ENCODE assay signal across 35 cellular contexts in genomic region chr3:160722331-160722730, GRCh38. TPM values are rescaled to one million over a fixed set of nuclear protein-coding genes. Genes with fewer than 3 reads are reported as not detected.
DNase-seq lines count a peak whose midpoint lies in the region; ATAC-seq, FAIRE-seq and TF ChIP-seq lines count a peak whose summit lies in the region.
"Had no signal": no experiment of that assay in that cellular context is flagged by ENCODE, and none has a peak within 500 bp of the region (broad histone marks: within the 10 kb centered on the region; RNA-seq: fewer than 3 reads in every experiment).

No MANE protein-coding gene starts in this region.

- H3K27ac ChIP-seq in HepG2 (ENCODE audit: extremely low read length, insufficient read depth, low read length) (no peak overlapping the region), right lobe of liver (no peak overlapping the region)
- H3K27ac ChIP-seq: 22Rv1; A549; BLaER1; BLaER1 treated with 17β-estradiol and CSF1 and Interleukin-3, amounts not matched to agents 10 nM and 100 nM; C4-2B had no signal

- 6% methylated on average over 2 of the region's 2 CpGs for WGBS in HepG2 (ENCODE audit: low lambda C conversion rate)
- WGBS in right lobe of liver (ENCODE audit: insufficient coverage, low coverage, low lambda C conversion rate, missing lambda C conversion rate): 56% methylated on average over 2 of the region's 2 CpGs

- intact Hi-C loops in HepG2 (cut with micrococcal nuclease; ENCODE audit: unreplicated experiment): no loop called here
- intact Hi-C loops in right lobe of liver (cut with DNase I): no loop called here

- H3K4me3 ChIP-seq in HepG2 (replicated peaks in 1 of 3; ENCODE audit: insufficient read depth in 1 of 3, low read depth in 2 of 3, low read length in 3 of 3) (no peak overlapping the region), right lobe of liver (no peak overlapping the region)
- H3K4me3 ChIP-seq: A549; BLaER1; BLaER1 treated with 17β-estradiol and CSF1 and Interleukin-3, amounts not matched to agents 10 nM and 100 nM had no signal

- H3K9ac ChIP-seq in HepG2 (ENCODE audit: insufficient read depth, low read depth, low read length): no peak overlapping the region
- H3K9ac ChIP-seq: BLaER1; BLaER1 treated with 17β-estradiol and CSF1 and Interleukin-3, amounts not matched to agents 10 nM and 100 nM had no signal

- CTCF ChIA-PET in HepG2 (lab: Yijun Ruan, JAX; ENCODE audit: low intra/inter-chr PET ratio, low total read pairs): no interaction called here
- CTCF ChIA-PET in HEK293T (lab: Yijun Ruan, JAX): no interaction called here

- no peak overlapping the region for H2AFZ ChIP-seq in HepG2 (ENCODE audit: low read length)

- in situ Hi-C loops in HepG2 (cut with HindIII; ENCODE audit: extremely low pct_ligation_motif_present, low pct_unique_long_range_greater_than_20kb): no loop called here

- POLR2A ChIA-PET in HepG2 (lab: Yijun Ruan, JAX): no interaction called here
- POLR2A ChIA-PET in HEK293T (lab: Yijun Ruan, JAX): no interaction called here

- H3K4me2 ChIP-seq in HepG2 (ENCODE audit: low read depth, low read length): no peak overlapping the region
- H3K4me2 ChIP-seq: A549; BLaER1; BLaER1 treated with 17β-estradiol and CSF1 and Interleukin-3, amounts not matched to agents 10 nM and 100 nM had no signal

- H3K79me2 ChIP-seq in HepG2 (ENCODE audit: insufficient read depth, low read length): no peaks in the 10 kb centered on the region

- H3K9me3 ChIP-seq in HepG2 (ENCODE audit: low read length) (no peaks in the 10 kb centered on the region), right lobe of liver (no peaks in the 10 kb centered on the region)
- H3K9me3 ChIP-seq: A549, BE2C, Caco-2 had no signal

- ATAC-seq in HepG2 (no peak), right lobe of liver (no peak)
- ATAC-seq: A549; CD8-positive, alpha-beta T cell had no signal

- TF ChIP-seq CTCF in HepG2 (CRISPR knock-in tag; IDR thresholded peaks at IDR 0.05) (no peak), right lobe of liver (IDR thresholded peaks at IDR 0.05) (no peak)

- H3K27me3 ChIP-seq in HepG2 (ENCODE audit: control insufficient read depth in 1 of 2, insufficient read depth in 2 of 2, low read length in 2 of 2) (0 out of 5 replicates have a peak, but pooled peaks cover 0 to 3% of the 10 kb centered on the region in 2 experiments), right lobe of liver (no peaks in the 10 kb centered on the region)
- H3K27me3 ChIP-seq: BE2C; BLaER1; BLaER1 treated with 17β-estradiol and CSF1 and Interleukin-3, amounts not matched to agents 10 nM and 100 nM had no signal

- H3K36me3 ChIP-seq in HepG2 (replicated peaks in 1 of 2; ENCODE audit: control insufficient read depth in 1 of 2, insufficient read depth in 2 of 2, low read length in 2 of 2): no peaks in the 10 kb centered on the region
- no peaks in the 10 kb centered on the region for H3K36me3 ChIP-seq in right lobe of liver
- H3K36me3 ChIP-seq: BE2C; BLaER1; BLaER1 treated with 17β-estradiol and CSF1 and Interleukin-3, amounts not matched to agents 10 nM and 100 nM had no signal

- no peaks in the 10 kb centered on the region for H3K4me1 ChIP-seq in HepG2 (ENCODE audit: insufficient read depth, low read length)
- no peaks in the 10 kb centered on the region for H3K4me1 ChIP-seq in right lobe of liver
- H3K4me1 ChIP-seq: A549; BE2C; BLaER1; BLaER1 treated with 17β-estradiol and CSF1 and Interleukin-3, amounts not matched to agents 10 nM and 100 nM; Caco-2 had no signal

- BruUV-seq in HepG2 (replicated peaks; lab: Mats Ljungman, UMichigan): no TSS peak

- TF ChIP-seq EP300 in HepG2 (IDR thresholded peaks at IDR 0.05; ENCODE audit: low read depth in 2 of 2, low read length in 2 of 2): no peak
- no peak for TF ChIP-seq EP300 in HepG2 (CRISPR knock-in tag; IDR thresholded peaks at IDR 0.05; ENCODE audit: borderline replicate concordance)

- no peaks in the 10 kb centered on the region for H4K20me1 ChIP-seq in HepG2 (ENCODE audit: insufficient read depth, low read length)
- H4K20me1 ChIP-seq: BLaER1; BLaER1 treated with 17β-estradiol and CSF1 and Interleukin-3, amounts not matched to agents 10 nM and 100 nM had no signal

- no peak for TF ChIP-seq RAD21 in HepG2 (CRISPR knock-in tag; IDR thresholded peaks at IDR 0.05)

- TF ChIP-seq POLR2A in HepG2 (IDR thresholded peaks at IDR 0.05; ENCODE audit: insufficient read depth in 1 of 2, low read depth in 2 of 2, low read length in 2 of 2) (no peak), right lobe of liver (IDR thresholded peaks at IDR 0.05) (no peak)

- DNase-seq in HepG2 (ENCODE audit: low spot score): no peak
- no peak for DNase-seq in right lobe of liver
- no peak for DNase-seq in HEK293T (ENCODE audit: extremely low spot score)
- no peak for DNase-seq in GDM1 (lab: John Stamatoyannopoulos, UW)
- DNase-seq: 8988T; ACHN; AML-193; BE2C; C1 segment of cervical spinal cord; Caco-2; Calu3; CD4-positive, alpha-beta memory T cell; CD4-positive, alpha-beta T cell; CD4-positive, CD25-positive, alpha-beta regulatory T cell; CD8-positive, alpha-beta memory T cell; CD8-positive, alpha-beta T cell; COR-L47; DMS 273 treated with DMSO at 0.1 percent for 48 hours; DMS153; DMS53; DMS79; DMS79 treated with DMSO at 0.1 percent for 48 hours; DND-41; EL had no signal

- FAIRE-seq in HepG2 (lab: Jason Lieb, UNC): no peak
- FAIRE-seq: A204.1, A549, D721Med had no signal

TF ChIP-seq in HepG2, 621 proteins besides CTCF, POLR2A, EP300 and RAD21 (continues in another document):
- TF ChIP-seq MAZ (IDR thresholded peaks at IDR 0.05; ENCODE audit: borderline replicate concordance, low read depth, low read length) (no peak), MAZ (CRISPR knock-in tag; IDR thresholded peaks at IDR 0.05; ENCODE audit: low read depth) (no peak), GATAD1 (CRISPR knock-in tag; IDR thresholded peaks at IDR 0.05) (no peak), ZSCAN20 (CRISPR knock-in tag; IDR thresholded peaks at IDR 0.05; ENCODE audit: borderline replicate concordance) (no peak), ZNF75D (CRISPR knock-in tag; IDR thresholded peaks at IDR 0.05; ENCODE audit: borderline replicate concordance) (no peak)

TF ChIP-seq in HEK293T, 16 proteins besides CTCF, POLR2A, EP300 and RAD21:
- TF ChIP-seq ELF4 (IDR thresholded peaks at IDR 0.05): peak; percentile 85
- no peak for TF ChIP-seq ZNF384 (IDR thresholded peaks at IDR 0.05)

RNA-seq across cellular contexts. Expression of gene PPM1L, which starts 33.7 kb away (rescaled TPM):
- total RNA-seq in HepG2 (2016; rRNA removed; fragmentation: Illumina TruSeq; extraction: Trizol) (1.4 TPM in 2 replicates), right lobe of liver (10 to 100 TPM in 5 of 6 experiments, 1 to 10 TPM in 1; 6.9 to 25.4 (median 14.7) TPM)
- under 0.01 and 0.09 TPM in 2 replicates for total RNA-seq in HepG2 (2016; cell fraction: cytosol; rRNA removed; fragmentation: Illumina TruSeq; extraction: Trizol; ENCODE audit: low read depth)
- 0.54 and 1.3 TPM in 2 replicates for total RNA-seq in HepG2 (2016; cell fraction: insoluble cytoplasmic fraction; rRNA removed; fragmentation: Illumina TruSeq; extraction: Trizol)
- 0.28 and 0.43 TPM in 2 replicates for total RNA-seq in HepG2 (2016; cell fraction: membrane; rRNA removed; fragmentation: Illumina TruSeq; extraction: Trizol)
- total RNA-seq in HepG2 (2016; cell fraction: nucleus; rRNA removed; fragmentation: Illumina TruSeq; extraction: Trizol): 2.1 and 2.4 TPM in 2 replicates
- polyA plus RNA-seq in HepG2 (2011; rRNA removed): 0.22 and 0.35 TPM in 2 replicates
- polyA plus RNA-seq in HepG2 (2011; cell fraction: cytosol; rRNA removed): 0.13 and 0.21 TPM in 2 replicates
- polyA plus RNA-seq in HepG2 (2011; cell fraction: nucleus; rRNA removed): 0.31 and 0.52 TPM in 2 replicates
- 0.17 and 0.24 TPM in 2 replicates for polyA plus RNA-seq in HepG2 (2012)
- polyA plus RNA-seq in HepG2 (2016; cell fraction: cytosol; fragmentation: Illumina TruSeq; extraction: Trizol; ENCODE audit: low read depth): 0.05 and 0.06 TPM in 2 replicates
- 0.32 and 0.36 TPM in 2 replicates for polyA plus RNA-seq in HepG2 (2016; cell fraction: insoluble cytoplasmic fraction; fragmentation: Illumina TruSeq; extraction: Trizol; ENCODE audit: low read depth)
- 0.07 and 0.08 TPM in 2 replicates for polyA plus RNA-seq in HepG2 (2016; cell fraction: membrane; fragmentation: Illumina TruSeq; extraction: Trizol; ENCODE audit: low read depth)
- 0.79 and 1.7 TPM in 2 replicates for polyA plus RNA-seq in HepG2 (2016; cell fraction: nucleus; fragmentation: Illumina TruSeq; extraction: Trizol; ENCODE audit: insufficient read depth, low read depth)
- polyA minus RNA-seq in HepG2 (2011; rRNA and poly(A)+ RNA removed; ENCODE audit: low replicate concordance): 1.4 and 22.7 TPM in 2 replicates
- polyA minus RNA-seq in HepG2 (2011; cell fraction: cytosol; rRNA and poly(A)+ RNA removed): 0.44 and 0.99 TPM in 2 replicates
- polyA minus RNA-seq in HepG2 (2011; cell fraction: nucleus; rRNA and poly(A)+ RNA removed): 1.0 and 1.4 TPM in 2 replicates

RNA-seq across cellular contexts. Expression of gene ARL14, which starts 45.4 kb away (rescaled TPM):
- total RNA-seq in HepG2 (2016; rRNA removed; fragmentation: Illumina TruSeq; extraction: Trizol): 0.11 TPM in 1 of 2 replicates, not detected in the other
- total RNA-seq in HepG2 (2016; cell fraction: cytosol; rRNA removed; fragmentation: Illumina TruSeq; extraction: Trizol; ENCODE audit: low read depth): not detected in 2 replicates
- total RNA-seq in HepG2 (2016; cell fraction: insoluble cytoplasmic fraction; rRNA removed; fragmentation: Illumina TruSeq; extraction: Trizol): not detected in 2 replicates
- total RNA-seq in HepG2 (2016; cell fraction: membrane; rRNA removed; fragmentation: Illumina TruSeq; extraction: Trizol): not detected in 2 replicates
- not detected in 2 replicates for total RNA-seq in HepG2 (2016; cell fraction: nucleus; rRNA removed; fragmentation: Illumina TruSeq; extraction: Trizol)
- not detected in 2 replicates for polyA plus RNA-seq in HepG2 (2011; rRNA removed)
- not detected in 2 replicates for polyA plus RNA-seq in HepG2 (2011; cell fraction: cytosol; rRNA removed)
- polyA plus RNA-seq in HepG2 (2011; cell fraction: nucleus; rRNA removed): not detected in 2 replicates
- polyA plus RNA-seq in HepG2 (2012): not detected in 2 replicates
- not detected in 2 replicates for polyA plus RNA-seq in HepG2 (2016; cell fraction: cytosol; fragmentation: Illumina TruSeq; extraction: Trizol; ENCODE audit: low read depth)
- polyA plus RNA-seq in HepG2 (2016; cell fraction: insoluble cytoplasmic fraction; fragmentation: Illumina TruSeq; extraction: Trizol; ENCODE audit: low read depth): not detected in 2 replicates
- not detected in 2 replicates for polyA plus RNA-seq in HepG2 (2016; cell fraction: membrane; fragmentation: Illumina TruSeq; extraction: Trizol; ENCODE audit: low read depth)
- polyA plus RNA-seq in HepG2 (2016; cell fraction: nucleus; fragmentation: Illumina TruSeq; extraction: Trizol; ENCODE audit: insufficient read depth, low read depth): not detected in 2 replicates
- polyA minus RNA-seq in HepG2 (2011; rRNA and poly(A)+ RNA removed; ENCODE audit: low replicate concordance): 0.14 TPM in 1 of 2 replicates, not detected in the other
- not detected in 2 replicates for polyA minus RNA-seq in HepG2 (2011; cell fraction: cytosol; rRNA and poly(A)+ RNA removed)
- not detected in 2 replicates for polyA minus RNA-seq in HepG2 (2011; cell fraction: nucleus; rRNA and poly(A)+ RNA removed)
- under 1 TPM in 2 of 6 experiments, not detected in 4; 0.31 to 0.66 TPM for total RNA-seq in right lobe of liver
- total RNA-seq: A673; CD4-positive, alpha-beta memory T cell; CD4-positive, alpha-beta T cell; CD4-positive, CD25-positive, alpha-beta regulatory T cell; CD8-positive, alpha-beta memory T cell; CD8-positive, alpha-beta T cell had no signal
- polyA plus RNA-seq: AG04450; BJ; CD14-positive monocyte; CD4-positive, alpha-beta memory T cell; CD4-positive, CD25-positive, alpha-beta regulatory T cell; CD8-positive, alpha-beta memory T cell had no signal
